In genomic region chr11:129021295-129021694, GRCh38 we compare ENCODE assay signal across 21 cellular contexts.
A peak's percentile ranks its signal among the peaks of the same experiment; 100 is the strongest.
DNase-seq lines count a peak whose midpoint lies in the region; ATAC-seq and TF ChIP-seq lines count a peak whose summit lies in the region.
"Had no signal": no experiment of that assay in that cellular context is flagged by ENCODE, and none has a peak within 500 bp of the region (broad histone marks: within the 10 kb centered on the region; RNA-seq: fewer than 3 reads in every experiment).

No MANE protein-coding gene starts in this region.

- H3K9me3 ChIP-seq in CD4-positive, alpha-beta T cell (ENCODE audit: control insufficient read depth, low read length): no peaks in the 10 kb centered on the region
- H3K9me3 ChIP-seq in mucosa of stomach (ENCODE audit: control insufficient read depth, low read length): no peaks in the 10 kb centered on the region
- H3K9me3 ChIP-seq: gastrocnemius medialis had no signal

- peak overlapping the region; percentile 36 for H3K4me3 Mint-ChIP-seq in CD4-positive, alpha-beta T cell
- H3K4me3 Mint-ChIP-seq: activated CD4-positive, alpha-beta T cell treated with anti-CD3 and anti-CD28 coated beads, Interleukin-2, amount 10 ng/mL, durations not matched to agents 7 days and 5 days had no signal

- H3K36me3 Mint-ChIP-seq in CD4-positive, alpha-beta T cell (ENCODE audit: low read depth): peaks cover 4% of the 10 kb centered on the region

- TF ChIP-seq CTCF in CD4-positive, alpha-beta T cell (IDR thresholded peaks at IDR 0.05): no peak

- H3K9ac ChIP-seq in mucosa of stomach (ENCODE audit: low read length): no peak overlapping the region

- peak overlapping the region; percentile 77 for H3K27ac Mint-ChIP-seq in CD4-positive, alpha-beta T cell
- H3K27ac Mint-ChIP-seq: activated CD4-positive, alpha-beta T cell treated with anti-CD3 and anti-CD28 coated beads, Interleukin-2, amount 10 ng/mL, durations not matched to agents 7 days and 5 days had no signal

- H3K27me3 Mint-ChIP-seq in CD4-positive, alpha-beta T cell: no peaks in the 10 kb centered on the region
- H3K27me3 Mint-ChIP-seq: activated CD4-positive, alpha-beta T cell treated with anti-CD3 and anti-CD28 coated beads, Interleukin-2, amount 10 ng/mL, durations not matched to agents 7 days and 5 days had no signal

- H3K4me3 ChIP-seq in mucosa of stomach (ENCODE audit: low read length) (peak overlapping the region; percentile 21), H7 (ENCODE audit: insufficient read depth, low read depth, low read length) (no peak overlapping the region)
- H3K4me3 ChIP-seq: gastrocnemius medialis had no signal

- H3K27ac ChIP-seq in CD4-positive, alpha-beta T cell (ENCODE audit: low read depth, low read length): no peak overlapping the region
- peak overlapping the region; percentile 48 for H3K27ac ChIP-seq in cingulate gyrus (ENCODE audit: low read depth, low read length)
- H3K27ac ChIP-seq: gastrocnemius medialis, HL-60 had no signal

- no peaks in the 10 kb centered on the region for H3K9me3 Mint-ChIP-seq in CD4-positive, alpha-beta T cell
- H3K9me3 Mint-ChIP-seq: activated CD4-positive, alpha-beta T cell treated with anti-CD3 and anti-CD28 coated beads, Interleukin-2, amount 10 ng/mL, durations not matched to agents 7 days and 5 days had no signal

- H3K4me1 Mint-ChIP-seq in CD4-positive, alpha-beta T cell (ENCODE audit: low read depth): peaks cover 50% of the 10 kb centered on the region

- DNase-seq in CD4-positive, alpha-beta T cell: no peak
- peak; percentile 50 for DNase-seq in NCI-H82 (lab: John Stamatoyannopoulos, UW)
- DNase-seq in H7: no peak
- DNase-seq in AG08396 (ENCODE audit: low spot score): no peak
- DNase-seq in SKM-1 (lab: John Stamatoyannopoulos, UW; ENCODE audit: unreplicated experiment): no peak
- DNase-seq: activated CD4-positive, alpha-beta T cell treated with anti-CD3 and anti-CD28 coated beads, Interleukin-2, amount 10 ng/mL, durations not matched to agents 7 days and 5 days; activated CD8-positive, alpha-beta memory T cell treated with anti-CD3 and anti-CD28 coated beads, Interleukin-2, amount 50 U/mL, for 48 hours; activated gamma-delta T cell treated with Interleukin-2 at 50 U/mL for 16 hours; amniotic stem cell; gastrocnemius medialis; NCI-H1048; NCI-H2107; NCI-H774; RPMI8226; stimulated activated CD4-positive, alpha-beta T cell treated with anti-CD3 and anti-CD28 coated beads, Interleukin-12 subunit alpha, Interleukin-12 subunit beta, amount 100 ng/mL, for 4 hours; SW 1271 had no signal

- intact Hi-C loops in CD4-positive, alpha-beta T cell (cut with DNase I, micrococcal nuclease): no loop called here

- POLR2A ChIA-PET in CD4-positive, alpha-beta T cell (lab: Charles Lee): no interaction called here

- no peak for ATAC-seq in CD4-positive, alpha-beta T cell (ENCODE audit: poor library complexity)
- no peak for ATAC-seq in HG03457 (IDR thresholded peaks at IDR 0.05; ENCODE audit: unreplicated experiment)
- ATAC-seq: gastrocnemius medialis, HCT116 had no signal

- CTCF ChIA-PET in CD4-positive, alpha-beta T cell (lab: Charles Lee): interaction anchor here (0.7 kb wide), 1 partner anchor 1065 kb away, joined by 3 read pairs; no protein-coding TSS in a partner anchor

- no peaks in the 10 kb centered on the region for H3K4me1 ChIP-seq in mucosa of stomach (ENCODE audit: control insufficient read depth, insufficient read depth, low read length)

- H3K27me3 ChIP-seq in CD4-positive, alpha-beta T cell (ENCODE audit: control insufficient read depth, insufficient read depth, low read length): no peaks in the 10 kb centered on the region
- H3K27me3 ChIP-seq in mucosa of stomach (ENCODE audit: control insufficient read depth, insufficient read depth, low read length) (no peaks in the 10 kb centered on the region), H7 (ENCODE audit: control insufficient read depth, insufficient read depth, low read length) (no peaks in the 10 kb centered on the region)
- H3K27me3 ChIP-seq: gastrocnemius medialis had no signal

- H3K36me3 ChIP-seq in mucosa of stomach (ENCODE audit: control insufficient read depth, insufficient read depth, low read length) (no peaks in the 10 kb centered on the region), H7 (replicated peaks; ENCODE audit: control insufficient read depth, insufficient read depth, low read length) (no peaks in the 10 kb centered on the region)
- H3K36me3 ChIP-seq: gastrocnemius medialis had no signal
